Comparison of ENCODE assay signal across 18 cellular contexts in genomic region chr15:55786341-55786740, GRCh38. TPM values are rescaled to one million over a fixed set of nuclear protein-coding genes. Genes with fewer than 3 reads are reported as not detected.
"Had no signal": no experiment of that assay in that cellular context is flagged by ENCODE, and none has a peak within 500 bp of the region (broad histone marks: within the 10 kb centered on the region; RNA-seq: fewer than 3 reads in every experiment).

No MANE protein-coding gene starts in this region.

- H3K9me3 ChIP-seq: ascending aorta, breast epithelium, gastroesophageal sphincter, neutrophil, thyroid gland, uterus had no signal

- ATAC-seq: activated CD8-positive, alpha-beta memory T cell treated with anti-CD3 and anti-CD28 coated beads, Interleukin-2, amount 10 ng/mL, durations not matched to agents 7 days and 5 days; gastroesophageal sphincter; stimulated activated naive B cell treated with anti-CD40 and anti-IgM and Interleukin-4, amounts not matched to agents 10 μg/mL and 1 μg/mL and 100 μg/mL, for 72 hours had no signal

- H3K79me2 ChIP-seq: parathyroid adenoma had no signal

- H3K27ac Mint-ChIP-seq: activated CD8-positive, alpha-beta memory T cell treated with anti-CD3 and anti-CD28 coated beads, Interleukin-2, amount 10 ng/mL, durations not matched to agents 7 days and 5 days; activated naive CD4-positive, alpha-beta T cell treated with anti-CD3 and anti-CD28 coated beads, Interleukin-2, amount 10 ng/mL, durations not matched to agents 7 days and 5 days; mesothelial cell of epicardium; stimulated activated naive B cell treated with anti-CD40 and anti-IgM and Interleukin-4, amounts not matched to agents 10 μg/mL and 1 μg/mL and 100 μg/mL, for 72 hours had no signal

- H3K4me3 Mint-ChIP-seq: activated CD8-positive, alpha-beta memory T cell treated with anti-CD3 and anti-CD28 coated beads, Interleukin-2, amount 10 ng/mL, durations not matched to agents 7 days and 5 days; activated naive CD4-positive, alpha-beta T cell treated with anti-CD3 and anti-CD28 coated beads, Interleukin-2, amount 10 ng/mL, durations not matched to agents 7 days and 5 days; mesothelial cell of epicardium; stimulated activated naive B cell treated with anti-CD40 and anti-IgM and Interleukin-4, amounts not matched to agents 10 μg/mL and 1 μg/mL and 100 μg/mL, for 72 hours had no signal

- H3K4me3 ChIP-seq: ascending aorta, breast epithelium, gastroesophageal sphincter, thyroid gland, uterus had no signal

- H3K27ac ChIP-seq: ascending aorta, breast epithelium, gastroesophageal sphincter, neutrophil, parathyroid adenoma, thyroid gland, uterus had no signal

- H3K36me3 ChIP-seq: ascending aorta, breast epithelium, gastroesophageal sphincter, neutrophil, thyroid gland, uterus had no signal

- H3K27me3 ChIP-seq: ascending aorta, breast epithelium, gastroesophageal sphincter, neutrophil, thyroid gland, uterus had no signal

- H3K4me1 ChIP-seq: ascending aorta, breast epithelium, gastroesophageal sphincter, parathyroid adenoma, uterus had no signal

- H3K9ac ChIP-seq: parathyroid adenoma had no signal

- H2AFZ ChIP-seq: parathyroid adenoma had no signal

- H3K36me3 Mint-ChIP-seq: activated CD8-positive, alpha-beta memory T cell treated with anti-CD3 and anti-CD28 coated beads, Interleukin-2, amount 10 ng/mL, durations not matched to agents 7 days and 5 days; activated naive CD4-positive, alpha-beta T cell treated with anti-CD3 and anti-CD28 coated beads, Interleukin-2, amount 10 ng/mL, durations not matched to agents 7 days and 5 days; mesothelial cell of epicardium; stimulated activated naive B cell treated with anti-CD40 and anti-IgM and Interleukin-4, amounts not matched to agents 10 μg/mL and 1 μg/mL and 100 μg/mL, for 72 hours had no signal

- H3K9me3 Mint-ChIP-seq: activated naive CD4-positive, alpha-beta T cell treated with anti-CD3 and anti-CD28 coated beads, Interleukin-2, amount 10 ng/mL, durations not matched to agents 7 days and 5 days had no signal

- H3K4me1 Mint-ChIP-seq: activated CD8-positive, alpha-beta memory T cell treated with anti-CD3 and anti-CD28 coated beads, Interleukin-2, amount 10 ng/mL, durations not matched to agents 7 days and 5 days; activated naive CD4-positive, alpha-beta T cell treated with anti-CD3 and anti-CD28 coated beads, Interleukin-2, amount 10 ng/mL, durations not matched to agents 7 days and 5 days; stimulated activated naive B cell treated with anti-CD40 and anti-IgM and Interleukin-4, amounts not matched to agents 10 μg/mL and 1 μg/mL and 100 μg/mL, for 72 hours had no signal

- DNase-seq: activated CD4-positive, alpha-beta T cell treated with anti-CD3 and anti-CD28 coated beads for 1 hour; activated CD4-positive, alpha-beta T cell treated with anti-CD3 and anti-CD28 coated beads, Interleukin-2, amount 50 U/mL, for 48 hours; activated CD8-positive, alpha-beta memory T cell treated with anti-CD3 and anti-CD28 coated beads, Interleukin-2, amount 10 ng/mL, durations not matched to agents 7 days and 5 days; activated naive CD4-positive, alpha-beta T cell treated with anti-CD3 and anti-CD28 coated beads, Interleukin-2, amount 10 ng/mL, durations not matched to agents 7 days and 5 days; activated T-cell treated with anti-CD3 and anti-CD28 coated beads, Interleukin-2, amount 50 U/mL, for 1 hour; erythroblast; stimulated activated CD4-positive, alpha-beta T cell treated with anti-CD3 and anti-CD28 coated beads, Interleukin-2, amount 100 ng/mL, for 48 hours; stimulated activated naive B cell treated with anti-CD40 and anti-IgM and Interleukin-4, amounts not matched to agents 10 μg/mL and 1 μg/mL and 100 μg/mL, for 72 hours; T-helper 1 cell; T1000; thyroid gland; uterus had no signal

RNA-seq across cellular contexts. Expression of gene PRTG, which starts 43.4 kb away (rescaled TPM):
- total RNA-seq: activated CD8-positive, alpha-beta memory T cell treated with anti-CD3 and anti-CD28 coated beads, Interleukin-2, amount 10 ng/mL, durations not matched to agents 7 days and 5 days had no signal
